ENCODE assay signal across 1 cellular context in the genomic region with DNA sequence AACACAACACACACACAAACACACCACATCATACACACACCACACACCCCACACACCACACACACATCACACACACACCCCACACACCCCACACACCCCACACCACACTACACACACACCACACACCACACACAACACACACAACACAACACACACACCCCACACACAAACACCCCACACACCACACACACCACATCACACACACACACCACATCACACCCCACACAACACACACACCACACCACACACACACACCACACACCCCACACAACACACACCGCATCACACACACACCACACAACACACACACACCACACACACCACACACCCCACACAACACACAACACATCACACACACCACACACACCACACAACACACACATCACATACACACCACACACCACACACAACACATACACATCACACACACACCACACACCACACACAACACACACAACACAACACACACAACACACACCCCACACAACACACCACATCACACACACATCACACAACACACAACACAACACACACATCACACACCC.
TF ChIP-seq lines count a peak whose summit lies in the region.

No MANE protein-coding gene starts in this region.

TF ChIP-seq in HepG2, 621 proteins besides CTCF, POLR2A, EP300 and RAD21:
- TF ChIP-seq, protein P1, sequence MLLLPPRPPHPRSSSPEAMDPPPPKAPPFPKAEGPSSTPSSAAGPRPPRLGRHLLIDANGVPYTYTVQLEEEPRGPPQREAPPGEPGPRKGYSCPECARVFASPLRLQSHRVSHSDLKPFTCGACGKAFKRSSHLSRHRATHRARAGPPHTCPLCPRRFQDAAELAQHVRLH (CRISPR knock-in tag; IDR thresholded peaks at IDR 0.05; ENCODE audit: borderline replicate concordance, low read depth): no peak
- TF ChIP-seq CHCHD3 (CRISPR knock-in tag; IDR thresholded peaks at IDR 0.05) (0 out of 2 replicates have a peak, but pooled peaks have one; percentile 60), PHF21A (CRISPR knock-in tag; IDR thresholded peaks at IDR 0.05) (no peak), ZNF670 (CRISPR knock-in tag; IDR thresholded peaks at IDR 0.05; ENCODE audit: borderline replicate concordance) (no peak), HNRNPL (IDR thresholded peaks at IDR 0.05; ENCODE audit: low read depth, low read length) (peak; percentile 73; the same call in 1 of the 2 replicates), SUZ12 (IDR thresholded peaks at IDR 0.05; ENCODE audit: low read depth, low read length) (no peak), YEATS4 (CRISPR knock-in tag; IDR thresholded peaks at IDR 0.05; ENCODE audit: borderline replicate concordance) (no peak), CHD4 (IDR thresholded peaks at IDR 0.05; ENCODE audit: borderline replicate concordance, low read length) (peak; percentile 78)
- TF ChIP-seq, protein P2, sequence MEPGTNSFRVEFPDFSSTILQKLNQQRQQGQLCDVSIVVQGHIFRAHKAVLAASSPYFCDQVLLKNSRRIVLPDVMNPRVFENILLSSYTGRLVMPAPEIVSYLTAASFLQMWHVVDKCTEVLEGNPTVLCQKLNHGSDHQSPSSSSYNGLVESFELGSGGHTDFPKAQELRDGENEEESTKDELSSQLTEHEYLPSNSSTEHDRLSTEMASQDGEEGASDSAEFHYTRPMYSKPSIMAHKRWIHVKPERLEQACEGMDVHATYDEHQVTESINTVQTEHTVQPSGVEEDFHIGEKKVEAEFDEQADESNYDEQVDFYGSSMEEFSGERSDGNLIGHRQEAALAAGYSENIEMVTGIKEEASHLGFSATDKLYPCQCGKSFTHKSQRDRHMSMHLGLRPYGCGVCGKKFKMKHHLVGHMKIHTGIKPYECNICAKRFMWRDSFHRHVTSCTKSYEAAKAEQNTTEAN (CRISPR knock-in tag; conservative IDR thresholded peaks at IDR 0.05): no peak
- TF ChIP-seq, protein P3, sequence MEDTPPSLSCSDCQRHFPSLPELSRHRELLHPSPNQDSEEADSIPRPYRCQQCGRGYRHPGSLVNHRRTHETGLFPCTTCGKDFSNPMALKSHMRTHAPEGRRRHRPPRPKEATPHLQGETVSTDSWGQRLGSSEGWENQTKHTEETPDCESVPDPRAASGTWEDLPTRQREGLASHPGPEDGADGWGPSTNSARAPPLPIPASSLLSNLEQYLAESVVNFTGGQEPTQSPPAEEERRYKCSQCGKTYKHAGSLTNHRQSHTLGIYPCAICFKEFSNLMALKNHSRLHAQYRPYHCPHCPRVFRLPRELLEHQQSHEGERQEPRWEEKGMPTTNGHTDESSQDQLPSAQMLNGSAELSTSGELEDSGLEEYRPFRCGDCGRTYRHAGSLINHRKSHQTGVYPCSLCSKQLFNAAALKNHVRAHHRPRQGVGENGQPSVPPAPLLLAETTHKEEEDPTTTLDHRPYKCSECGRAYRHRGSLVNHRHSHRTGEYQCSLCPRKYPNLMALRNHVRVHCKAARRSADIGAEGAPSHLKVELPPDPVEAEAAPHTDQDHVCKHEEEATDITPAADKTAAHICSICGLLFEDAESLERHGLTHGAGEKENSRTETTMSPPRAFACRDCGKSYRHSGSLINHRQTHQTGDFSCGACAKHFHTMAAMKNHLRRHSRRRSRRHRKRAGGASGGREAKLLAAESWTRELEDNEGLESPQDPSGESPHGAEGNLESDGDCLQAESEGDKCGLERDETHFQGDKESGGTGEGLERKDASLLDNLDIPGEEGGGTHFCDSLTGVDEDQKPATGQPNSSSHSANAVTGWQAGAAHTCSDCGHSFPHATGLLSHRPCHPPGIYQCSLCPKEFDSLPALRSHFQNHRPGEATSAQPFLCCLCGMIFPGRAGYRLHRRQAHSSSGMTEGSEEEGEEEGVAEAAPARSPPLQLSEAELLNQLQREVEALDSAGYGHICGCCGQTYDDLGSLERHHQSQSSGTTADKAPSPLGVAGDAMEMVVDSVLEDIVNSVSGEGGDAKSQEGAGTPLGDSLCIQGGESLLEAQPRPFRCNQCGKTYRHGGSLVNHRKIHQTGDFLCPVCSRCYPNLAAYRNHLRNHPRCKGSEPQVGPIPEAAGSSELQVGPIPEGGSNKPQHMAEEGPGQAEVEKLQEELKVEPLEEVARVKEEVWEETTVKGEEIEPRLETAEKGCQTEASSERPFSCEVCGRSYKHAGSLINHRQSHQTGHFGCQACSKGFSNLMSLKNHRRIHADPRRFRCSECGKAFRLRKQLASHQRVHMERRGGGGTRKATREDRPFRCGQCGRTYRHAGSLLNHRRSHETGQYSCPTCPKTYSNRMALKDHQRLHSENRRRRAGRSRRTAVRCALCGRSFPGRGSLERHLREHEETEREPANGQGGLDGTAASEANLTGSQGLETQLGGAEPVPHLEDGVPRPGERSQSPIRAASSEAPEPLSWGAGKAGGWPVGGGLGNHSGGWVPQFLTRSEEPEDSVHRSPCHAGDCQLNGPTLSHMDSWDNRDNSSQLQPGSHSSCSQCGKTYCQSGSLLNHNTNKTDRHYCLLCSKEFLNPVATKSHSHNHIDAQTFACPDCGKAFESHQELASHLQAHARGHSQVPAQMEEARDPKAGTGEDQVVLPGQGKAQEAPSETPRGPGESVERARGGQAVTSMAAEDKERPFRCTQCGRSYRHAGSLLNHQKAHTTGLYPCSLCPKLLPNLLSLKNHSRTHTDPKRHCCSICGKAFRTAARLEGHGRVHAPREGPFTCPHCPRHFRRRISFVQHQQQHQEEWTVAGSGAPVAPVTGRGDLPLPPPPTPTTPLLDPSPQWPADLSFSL (CRISPR knock-in tag; IDR thresholded peaks at IDR 0.05): peak; percentile 89
- TF ChIP-seq, protein P4, sequence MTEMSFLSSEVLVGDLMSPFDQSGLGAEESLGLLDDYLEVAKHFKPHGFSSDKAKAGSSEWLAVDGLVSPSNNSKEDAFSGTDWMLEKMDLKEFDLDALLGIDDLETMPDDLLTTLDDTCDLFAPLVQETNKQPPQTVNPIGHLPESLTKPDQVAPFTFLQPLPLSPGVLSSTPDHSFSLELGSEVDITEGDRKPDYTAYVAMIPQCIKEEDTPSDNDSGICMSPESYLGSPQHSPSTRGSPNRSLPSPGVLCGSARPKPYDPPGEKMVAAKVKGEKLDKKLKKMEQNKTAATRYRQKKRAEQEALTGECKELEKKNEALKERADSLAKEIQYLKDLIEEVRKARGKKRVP (CRISPR knock-in tag; IDR thresholded peaks at IDR 0.05): no peak
TF ChIP-seq in HepG2: peak in this region for 4.
